Comparison of ENCODE assay signal across 24 cellular contexts in genomic region chr1:159774465-159774864, GRCh38. TPM values are rescaled to one million over a fixed set of nuclear protein-coding genes. Genes with fewer than 3 reads are reported as not detected.
DNase-seq lines count a peak whose midpoint lies in the region; ATAC-seq, FAIRE-seq and TF ChIP-seq lines count a peak whose summit lies in the region.
"Had no signal": no experiment of that assay in that cellular context is flagged by ENCODE, and none has a peak within 500 bp of the region (broad histone marks: within the 10 kb centered on the region; RNA-seq: fewer than 3 reads in every experiment).

No MANE protein-coding gene starts in this region.

- peak overlapping the region; percentile 37 for H3K27ac ChIP-seq in caudate nucleus (ENCODE audit: low read depth, low read length)
- H3K27ac ChIP-seq in endothelial cell of umbilical vein (ENCODE audit: insufficient read depth, low read depth, low read length) = peak overlapping the region; percentile 50
- H3K27ac ChIP-seq in right cardiac atrium (ENCODE audit: low read length) = no peak overlapping the region
- H3K27ac ChIP-seq in PC-3 (ENCODE audit: low read length) = no peak overlapping the region
- H3K27ac ChIP-seq: GM23248 had no signal

- peak overlapping the region; percentile 26 for H2AFZ ChIP-seq in endothelial cell of umbilical vein (ENCODE audit: low read depth, low read length)
- no peak overlapping the region for H2AFZ ChIP-seq in PC-3 (ENCODE audit: low read length)
- H2AFZ ChIP-seq: GM23248 had no signal

- dilution Hi-C loops in endothelial cell of umbilical vein (cut with MboI; ENCODE audit: extremely low pct_ligation_motif_present, low sequenced_read_pairs) = no loop called here

- TF ChIP-seq CTCF in endothelial cell of umbilical vein (IDR thresholded peaks at IDR 0.05; ENCODE audit: extremely low read depth in 1 of 2, insufficient read depth in 1 of 2, low read depth in 1 of 2, low read length in 2 of 2) (no peak), PC-3 (conservative IDR thresholded peaks at IDR 0.05; ENCODE audit: low read depth, low read length) (no peak)

- H3K4me1 ChIP-seq in endothelial cell of umbilical vein (ENCODE audit: control insufficient read depth, extremely low read depth, insufficient read depth, low read length) (peaks cover 42% of the 10 kb centered on the region), right cardiac atrium (ENCODE audit: control insufficient read depth, insufficient read depth, low read length) (no peaks in the 10 kb centered on the region), PC-3 (ENCODE audit: insufficient read depth, low read length) (peaks cover 5% of the 10 kb centered on the region)

- H3K9me2 ChIP-seq in PC-3 (replicated peaks; ENCODE audit: low read length) = no peaks in the 10 kb centered on the region

- H4K20me1 ChIP-seq in endothelial cell of umbilical vein (replicated peaks; ENCODE audit: control insufficient read depth, extremely low read depth, insufficient read depth, low read length) = no peaks in the 10 kb centered on the region
- no peaks in the 10 kb centered on the region for H4K20me1 ChIP-seq in PC-3 (ENCODE audit: low read length)

- H3K9me3 ChIP-seq in endothelial cell of umbilical vein (replicated peaks; ENCODE audit: control insufficient read depth, insufficient read depth, low read length) (no peaks in the 10 kb centered on the region), right cardiac atrium (ENCODE audit: control insufficient read depth, low read length) (no peaks in the 10 kb centered on the region), PC-3 (ENCODE audit: low read length) (no peaks in the 10 kb centered on the region)

- CTCF ChIA-PET in endothelial cell of umbilical vein (lab: Charles Lee) (interaction anchor here (0.8 to 4.4 kb wide), 9 partner anchors 16 to 613 kb away, joined by 3 to 61 read pairs (median 12); no protein-coding TSS in a partner anchor), PC-3 (lab: Charles Lee) (no interaction called here)

- no peak overlapping the region for H3K4me3 ChIP-seq in endothelial cell of umbilical vein (replicated peaks in 1 of 3; ENCODE audit: insufficient read depth in 1 of 3, low read depth in 1 of 3, low read length in 3 of 3)
- H3K4me3 ChIP-seq in right cardiac atrium (ENCODE audit: low read length) = no peak overlapping the region
- H3K4me3 ChIP-seq in PC-3 (ENCODE audit: low read length) = no peak overlapping the region
- H3K4me3 ChIP-seq: GM12878, GM23248 had no signal

- no peaks in the 10 kb centered on the region for H3K36me3 ChIP-seq in endothelial cell of umbilical vein (ENCODE audit: control insufficient read depth in 2 of 2, extremely low read depth in 1 of 2, insufficient read depth in 2 of 2, low read length in 2 of 2)
- no peaks in the 10 kb centered on the region for H3K36me3 ChIP-seq in PC-3 (ENCODE audit: low read depth, low read length)

- no peaks in the 10 kb centered on the region for H3K27me3 ChIP-seq in endothelial cell of umbilical vein (ENCODE audit: control insufficient read depth in 2 of 2, insufficient read depth in 2 of 2, low read length in 2 of 2)
- H3K27me3 ChIP-seq in right cardiac atrium (ENCODE audit: control insufficient read depth, insufficient read depth) = no peaks in the 10 kb centered on the region
- H3K27me3 ChIP-seq in PC-3 (ENCODE audit: low read length) = peaks cover 16% of the 10 kb centered on the region

- peak overlapping the region; percentile 63 for H3K4me2 ChIP-seq in endothelial cell of umbilical vein (ENCODE audit: insufficient read depth, low read length)
- H3K4me2 ChIP-seq in PC-3 (ENCODE audit: low read length) = no peak overlapping the region

- H3F3A ChIP-seq in PC-3 (ENCODE audit: low read length, unreplicated experiment) = no peaks in the 10 kb centered on the region

- TF ChIP-seq POLR2A in endothelial cell of umbilical vein (IDR thresholded peaks at IDR 0.05; ENCODE audit: low read depth, low read length) = peak; percentile 52

- 66% methylated on average over 2 of the region's 2 CpGs for WGBS in right cardiac atrium

- peak overlapping the region; percentile 21 for H3K9ac ChIP-seq in endothelial cell of umbilical vein (replicated peaks; ENCODE audit: extremely low read depth, insufficient read depth, low read length)
- H3K9ac ChIP-seq in PC-3 (ENCODE audit: low read length) = no peak overlapping the region
- H3K9ac ChIP-seq: GM23248 had no signal

- POLR2A ChIA-PET in endothelial cell of umbilical vein (lab: Charles Lee) = no interaction called here
- POLR2A ChIA-PET in PC-3 (lab: Charles Lee; ENCODE audit: unreplicated experiment) = no interaction called here

- no peaks in the 10 kb centered on the region for H3K9me1 ChIP-seq in endothelial cell of umbilical vein (replicated peaks; ENCODE audit: control insufficient read depth, extremely low read depth, insufficient read depth, low read length)

- intact Hi-C loops in Right ventricle myocardium superior (cut with DNase I) (no loop called here), Right ventricle myocardium inferior (cut with DNase I) (no loop called here), endothelial cell of umbilical vein (cut with micrococcal nuclease) (loop anchor here (1.0 kb wide), 2 partner anchors 176 to 301 kb away; no protein-coding TSS in a partner anchor), right cardiac atrium (cut with DNase I) (no loop called here), PC-3 (cut with micrococcal nuclease) (loop anchor here (10.0 kb wide), 3 partner anchors 580 to 640 kb away; no protein-coding TSS in a partner anchor)

- FAIRE-seq in endothelial cell of umbilical vein (lab: Jason Lieb, UNC) = peak; percentile 84
- FAIRE-seq: G401.6, GM12878, GM19239, H1 had no signal

- DNase-seq in Right ventricle myocardium superior (no peak), Right ventricle myocardium inferior (ENCODE audit: missing footprints) (no peak), caudate nucleus (lab: John Stamatoyannopoulos, UW) (no peak), endothelial cell of umbilical vein (ENCODE audit: low read depth, low spot score) (peak; percentile 51), right cardiac atrium (no peak), T-helper 1 cell (no peak), DMS79 treated with DMSO at 0.1 percent for 48 hours (lab: John Stamatoyannopoulos, UW) (no peak), PC-3 (no peak)
- DNase-seq: C1 segment of cervical spinal cord; Calu3; CD4-positive, alpha-beta memory T cell; COR-L47; DMS53; DND-41; GM23248; H7; HCEC 1CT had no signal

- no peaks in the 10 kb centered on the region for H3K79me2 ChIP-seq in endothelial cell of umbilical vein (ENCODE audit: control insufficient read depth, insufficient read depth, low read length)
- H3K79me2 ChIP-seq in PC-3 (ENCODE audit: low read length) = no peaks in the 10 kb centered on the region

- ATAC-seq in Right ventricle myocardium superior (ENCODE audit: poor library complexity) (peak; percentile 20), Right ventricle myocardium inferior (no peak), right cardiac atrium (peak; percentile 75 to 88), PC-3 (no peak)
- ATAC-seq: GM12878 had no signal

- BruUV-seq in endothelial cell of umbilical vein (replicated peaks; lab: Mats Ljungman, UMichigan) (no TSS peak), PC-3 (replicated peaks; lab: Mats Ljungman, UMichigan) (no TSS peak)

TF ChIP-seq in endothelial cell of umbilical vein, 7 proteins besides CTCF, POLR2A, EP300 and RAD21 (continues in another document):
- no peak for TF ChIP-seq MAX (IDR thresholded peaks at IDR 0.05; ENCODE audit: insufficient read depth, insufficient read length)

RNA-seq across cellular contexts. Expression of gene DUSP23, which starts 6.3 kb away (rescaled TPM):
- total RNA-seq in Right ventricle myocardium superior = 15.5 TPM
- total RNA-seq in Right ventricle myocardium inferior = 21.3 TPM
- 82.5 and 126 TPM in 2 replicates for total RNA-seq in endothelial cell of umbilical vein
- polyA plus RNA-seq in endothelial cell of umbilical vein = 197 and 295 TPM in 2 replicates
- 167 and 177 TPM in 2 replicates for polyA plus RNA-seq in endothelial cell of umbilical vein (2011; cell fraction: cytosol; rRNA removed)
- polyA plus RNA-seq in endothelial cell of umbilical vein (2011; cell fraction: nucleus; rRNA removed) = 62.9 and 68.0 TPM in 2 replicates
- polyA plus RNA-seq in endothelial cell of umbilical vein (2012) = 120 and 130 TPM in 2 replicates
- 37.7 and 46.3 TPM in 2 replicates for polyA minus RNA-seq in endothelial cell of umbilical vein
- polyA minus RNA-seq in endothelial cell of umbilical vein (2011; cell fraction: cytosol; rRNA and poly(A)+ RNA removed) = not detected
- 11.5 and 14.8 TPM in 2 replicates for polyA minus RNA-seq in endothelial cell of umbilical vein (2011; cell fraction: nucleus; rRNA and poly(A)+ RNA removed)
- 10 to 100 TPM; 20.7 to 27.8 (median 23.3) TPM for total RNA-seq in right cardiac atrium
- polyA plus RNA-seq in right cardiac atrium = 43.7 TPM
- 20.4 and 27.6 TPM in 2 replicates for total RNA-seq in PC-3 (2014; rRNA removed)

RNA-seq across cellular contexts. Expression of gene FCRL6, which starts 27.7 kb away (rescaled TPM):
- total RNA-seq in Right ventricle myocardium superior (0.32 TPM), Right ventricle myocardium inferior (0.57 TPM), endothelial cell of umbilical vein (not detected in 2 replicates), right cardiac atrium (under 1 TPM in 2 of 4 donors, not detected in 2; 0.50 to 0.54 TPM), PC-3 (2014; rRNA removed) (not detected in 2 replicates)
- polyA plus RNA-seq in endothelial cell of umbilical vein (0.06 and 0.25 TPM in 2 replicates), right cardiac atrium (0.11 TPM)
- polyA plus RNA-seq in endothelial cell of umbilical vein (2011; cell fraction: cytosol; rRNA removed) = 0.11 TPM in 1 of 2 replicates, not detected in the other
- 0.71 and 0.95 TPM in 2 replicates for polyA plus RNA-seq in endothelial cell of umbilical vein (2011; cell fraction: nucleus; rRNA removed)
- 0.27 TPM in 1 of 2 replicates, not detected in the other for polyA plus RNA-seq in endothelial cell of umbilical vein (2012)
- not detected in 2 replicates for polyA minus RNA-seq in endothelial cell of umbilical vein
- not detected for polyA minus RNA-seq in endothelial cell of umbilical vein (2011; cell fraction: cytosol; rRNA and poly(A)+ RNA removed)
- not detected in 2 replicates for polyA minus RNA-seq in endothelial cell of umbilical vein (2011; cell fraction: nucleus; rRNA and poly(A)+ RNA removed)
- total RNA-seq: A172, Calu3, GM23248, H1, H7 had no signal
- polyA plus RNA-seq: BJ, GM23248, H1 had no signal

RNA-seq across cellular contexts. Expression of gene SLAMF8, which starts 52.2 kb away (rescaled TPM):
- total RNA-seq in Right ventricle myocardium superior (1.00 TPM), Right ventricle myocardium inferior (1.6 TPM), endothelial cell of umbilical vein (not detected in 2 replicates), right cardiac atrium (1 to 10 TPM; 1.7 to 4.5 (median 2.3) TPM), PC-3 (2014; rRNA removed) (not detected in 2 replicates)
- polyA plus RNA-seq in endothelial cell of umbilical vein (not detected in 2 replicates), right cardiac atrium (0.52 TPM)
- polyA plus RNA-seq in endothelial cell of umbilical vein (2011; cell fraction: cytosol; rRNA removed) = not detected in 2 replicates
- not detected in 2 replicates for polyA plus RNA-seq in endothelial cell of umbilical vein (2011; cell fraction: nucleus; rRNA removed)
- polyA plus RNA-seq in endothelial cell of umbilical vein (2012) = not detected in 2 replicates
- polyA minus RNA-seq in endothelial cell of umbilical vein = not detected in 2 replicates
- not detected for polyA minus RNA-seq in endothelial cell of umbilical vein (2011; cell fraction: cytosol; rRNA and poly(A)+ RNA removed)
- polyA minus RNA-seq in endothelial cell of umbilical vein (2011; cell fraction: nucleus; rRNA and poly(A)+ RNA removed) = not detected in 2 replicates
- total RNA-seq: A172, A673, Calu3, GM23248, H1, H7 had no signal
- polyA plus RNA-seq: CD4-positive, alpha-beta memory T cell; GM23248; H1 had no signal

Comparison
In these comparisons a context has a peak if more than half of its experiments do, and no peak if none do; other contexts are left out.
1. ATAC-seq: peak in Right ventricle myocardium superior (single experiment) and right cardiac atrium (2 of 2); none in Right ventricle myocardium inferior (single experiment) and PC-3 (single experiment).
2. H3K27ac ChIP-seq: peak in caudate nucleus (single experiment) and endothelial cell of umbilical vein (single experiment); none in right cardiac atrium (single experiment) and PC-3 (single experiment).
3. intact Hi-C loops: an anchor here in endothelial cell of umbilical vein (1.0 kb wide) and PC-3 (10.0 kb wide); none called in Right ventricle myocardium superior, Right ventricle myocardium inferior and right cardiac atrium.